Comparison of ENCODE assay signal across 8 cellular contexts in genomic region chr3:14598143-14598569, GRCh38. TPM values are rescaled to one million over a fixed set of nuclear protein-coding genes. Genes with fewer than 3 reads are reported as not detected.
DNase-seq lines count a peak whose midpoint lies in the region; ATAC-seq, FAIRE-seq and TF ChIP-seq lines count a peak whose summit lies in the region.

No MANE protein-coding gene starts in this region.

- WGBS in lower leg skin, 2 donors = 19 to 25% methylated on average over 9 of the region's 9 CpGs

- H3K4me3 Mint-ChIP-seq in progenitor cell of endocrine pancreas (ENCODE audit: low read depth) = no peak overlapping the region

- no peak for TF ChIP-seq POLR2A in lower leg skin (IDR thresholded peaks at IDR 0.05)

- no peak for ATAC-seq in GM21526 (IDR thresholded peaks at IDR 0.05; ENCODE audit: low FRiP score, unreplicated experiment)

- DNase-seq in NCI-H1436 (lab: John Stamatoyannopoulos, UW) = peak; percentile 15
- no peak for DNase-seq in NCI-H1436 treated with DMSO at 0.1 percent for 48 hours (lab: John Stamatoyannopoulos, UW)
- peak; percentile 17 for DNase-seq in T1000 (lab: John Stamatoyannopoulos, UW)
- peak; percentile 28 for DNase-seq in bronchial epithelial cell (ENCODE audit: low read depth)
- peak; percentile 47 for DNase-seq in progenitor cell of endocrine pancreas (ENCODE audit: low spot score, unreplicated experiment)
- DNase-seq in SKM-1 treated with dmso at 0.1 percent for 144 hours (lab: John Stamatoyannopoulos, UW; ENCODE audit: unreplicated experiment) = no peak
- no peak for DNase-seq in lower leg skin (ENCODE audit: low spot score in 2 of 2)

- H3K9me3 Mint-ChIP-seq in progenitor cell of endocrine pancreas (ENCODE audit: low read depth) = no peaks in the 10 kb centered on the region

- no peaks in the 10 kb centered on the region for H3K36me3 Mint-ChIP-seq in progenitor cell of endocrine pancreas (ENCODE audit: insufficient read depth)

- peaks cover 14% of the 10 kb centered on the region for H3K27me3 ChIP-seq in bronchial epithelial cell (ENCODE audit: control insufficient read depth, insufficient read depth, low read length)

- peaks cover 50% of the 10 kb centered on the region for H3K27me3 Mint-ChIP-seq in progenitor cell of endocrine pancreas

- H3K4me3 ChIP-seq in bronchial epithelial cell (ENCODE audit: low read depth, low read length) (no peak overlapping the region), lower leg skin (ENCODE audit: low read depth, poor library complexity, severe bottlenecking) (no peak overlapping the region)

- H3K4me1 Mint-ChIP-seq in progenitor cell of endocrine pancreas (ENCODE audit: low read depth) = peaks cover 7% of the 10 kb centered on the region

- TF ChIP-seq CTCF in bronchial epithelial cell (IDR thresholded peaks at IDR 0.05; ENCODE audit: insufficient read depth, low read length, severe bottlenecking) (no peak), progenitor cell of endocrine pancreas (IDR thresholded peaks at IDR 0.05; ENCODE audit: unreplicated experiment) (no peak), lower leg skin (IDR thresholded peaks at IDR 0.05) (no peak)

- H3K27ac Mint-ChIP-seq in progenitor cell of endocrine pancreas = no peak overlapping the region

- no peak for FAIRE-seq in bronchial epithelial cell (lab: Jason Lieb, UNC)

- intact Hi-C loops in lower leg skin (cut with DNase I; ENCODE audit: low total_unique reads) = no loop called here

- H3K36me3 ChIP-seq in bronchial epithelial cell (ENCODE audit: control insufficient read depth, insufficient read depth, low read length) = no peaks in the 10 kb centered on the region

RNA-seq across cellular contexts. Expression of gene CCDC174, which starts 53.4 kb away (rescaled TPM):
- total RNA-seq in bronchial epithelial cell (5.8 and 8.7 TPM in 2 replicates), progenitor cell of endocrine pancreas (25.7 and 25.8 TPM in 2 replicates), lower leg skin (10 to 100 TPM; 16.1 to 27.7 (median 20.0) TPM)

RNA-seq across cellular contexts. Expression of gene GRIP2, which starts 58.0 kb away (rescaled TPM):
- under 0.01 TPM in 2 replicates for total RNA-seq in bronchial epithelial cell
- total RNA-seq in progenitor cell of endocrine pancreas = 11.2 and 11.6 TPM in 2 replicates
- 1 to 10 TPM in 3 of 4 donors, under 1 TPM in 1; 0.89 to 5.2 (median 2.3) TPM for total RNA-seq in lower leg skin

Comparison
In these comparisons a context has a peak if more than half of its experiments do, and no peak if none do; other contexts are left out.
1. DNase-seq: peak in NCI-H1436 (single experiment), T1000 (single experiment), bronchial epithelial cell (single experiment) and progenitor cell of endocrine pancreas (single experiment); none in NCI-H1436 treated with DMSO at 0.1 percent for 48 hours (single experiment), SKM-1 treated with dmso at 0.1 percent for 144 hours (single experiment) and lower leg skin (0 of 2).